In genomic region chr2:11203480-11203879, GRCh38 we compare ENCODE assay signal across 10 cellular contexts. TPM values are rescaled to one million over a fixed set of nuclear protein-coding genes. Genes with fewer than 3 reads are reported as not detected.
DNase-seq lines count a peak whose midpoint lies in the region; ATAC-seq, FAIRE-seq and TF ChIP-seq lines count a peak whose summit lies in the region.
"Had no signal": no experiment of that assay in that cellular context is flagged by ENCODE, and none has a peak within 500 bp of the region (broad histone marks: within the 10 kb centered on the region; RNA-seq: fewer than 3 reads in every experiment).

No MANE protein-coding gene starts in this region.

- H3K27ac ChIP-seq in GM12878 (ENCODE audit: control insufficient read depth, insufficient read depth) = no peak overlapping the region

- H3K9me3 ChIP-seq in GM12878 (replicated peaks; ENCODE audit: control insufficient read depth, insufficient read depth, low read length) (no peaks in the 10 kb centered on the region), skeletal muscle satellite cell (replicated peaks; ENCODE audit: low read length) (no peaks in the 10 kb centered on the region)

- in situ Hi-C loops in GM12878 (cut with MboI) = no loop called here

- H3K27me3 ChIP-seq in GM12878 (replicated peaks in 1 of 2; ENCODE audit: control insufficient read depth in 2 of 2, insufficient read depth in 2 of 2, low read length in 1 of 2) (no peaks in the 10 kb centered on the region), skeletal muscle satellite cell (ENCODE audit: control insufficient read depth, insufficient read depth, low read length) (no peaks in the 10 kb centered on the region)

- H3K9ac ChIP-seq in GM12878 (ENCODE audit: control insufficient read depth, insufficient read depth, low read length) = no peak overlapping the region
- peak overlapping the region; percentile 35 for H3K9ac ChIP-seq in skeletal muscle satellite cell (ENCODE audit: low read depth, low read length)

- POLR2A ChIA-PET in GM12878 (lab: Charles Lee) = interaction anchor here (0.7 kb wide), 1 partner anchor 93 kb away, joined by 3 read pairs; no protein-coding TSS in a partner anchor

- peak; percentile 85 for ATAC-seq in HG03442 (IDR thresholded peaks at IDR 0.05; ENCODE audit: unreplicated experiment)
- ATAC-seq in GM12878 = peak; percentile 49; the same call in 2 of the 3 replicates
- ATAC-seq in GM21423 (IDR thresholded peaks at IDR 0.05; ENCODE audit: unreplicated experiment) = no peak

- intact Hi-C loops in GM12878 (cut with micrococcal nuclease; ENCODE audit: unreplicated experiment) = no loop called here

- H4K20me1 ChIP-seq in GM12878 (ENCODE audit: control insufficient read depth, insufficient read depth) = no peaks in the 10 kb centered on the region

- TF ChIP-seq RAD21 in GM12878 (IDR thresholded peaks at IDR 0.05; ENCODE audit: insufficient read depth, low read depth, low read length) = no peak

- no peak overlapping the region for H2AFZ ChIP-seq in GM12878 (ENCODE audit: control insufficient read depth, low read depth, low read length)

- CTCF ChIA-PET in GM12878 (lab: Yijun Ruan, JAX) = interaction anchor here (0.9 to 2.2 kb wide), 2 partner anchors 12 to 373 kb away, joined by 3 to 4 read pairs; no protein-coding TSS in a partner anchor

- H3K4me1 ChIP-seq in GM12878 (ENCODE audit: control insufficient read depth, insufficient read depth, low read length) (no peaks in the 10 kb centered on the region), skeletal muscle satellite cell (ENCODE audit: control insufficient read depth, insufficient read depth, low read length) (peaks cover 15% of the 10 kb centered on the region)

- RAD21 ChIA-PET in GM12878 (lab: Charles Lee; ENCODE audit: unreplicated experiment) = interaction anchor here (0.9 kb wide), 1 partner anchor 24 kb away, joined by 3 read pairs; no protein-coding TSS in a partner anchor

- DNase-seq in NOMO-1 treated with DMSO at 0.1 percent for 48 hours (lab: John Stamatoyannopoulos, UW; ENCODE audit: unreplicated experiment) (peak; percentile 83), NOMO-1 treated with dmso at 0.1 percent for 144 hours (lab: John Stamatoyannopoulos, UW; ENCODE audit: unreplicated experiment) (no peak), GM12878 (ENCODE audit: low read depth, low spot score) (peak; percentile 2), NCI-H1436 (lab: John Stamatoyannopoulos, UW) (no peak), mucosa of gallbladder (ENCODE audit: low spot score) (no peak)
- DNase-seq: activated CD4-positive, alpha-beta T cell treated with anti-CD3 and anti-CD28 coated beads for 1 hour had no signal

- no peak for TF ChIP-seq EP300 in GM12878 (IDR thresholded peaks at IDR 0.05; ENCODE audit: borderline replicate concordance in 1 of 2, control insufficient read depth in 1 of 2, low read depth in 2 of 2, low read length in 2 of 2)

- no peak overlapping the region for H3K4me2 ChIP-seq in GM12878 (ENCODE audit: control insufficient read depth, insufficient read depth)
- peak overlapping the region; percentile 37 for H3K4me2 ChIP-seq in skeletal muscle satellite cell (ENCODE audit: low read length)

- no TSS peak for BruUV-seq in GM12878 (replicated peaks; lab: Mats Ljungman, UMichigan)

- no peak for FAIRE-seq in GM12878 (lab: Jason Lieb, UNC)
- FAIRE-seq: A204.1 had no signal

- no peaks in the 10 kb centered on the region for H3K79me2 ChIP-seq in GM12878 (ENCODE audit: control insufficient read depth, insufficient read depth, low read length)

- WGBS in GM12878 (ENCODE audit: insufficient coverage, insufficient replicate concordance, low lambda C conversion rate, missing lambda C conversion rate) = 0% methylated on average over 3 of the region's 3 CpGs

- no peak for TF ChIP-seq POLR2A in GM12878 (IDR thresholded peaks at IDR 0.05; ENCODE audit: low read depth, low read length)

- SMC1A ChIA-PET in GM12878 (lab: Charles Lee; ENCODE audit: uncharacterized antibody, unreplicated experiment) = interaction anchor here (1.0 to 1.3 kb wide), 4 partner anchors 12 to 184 kb away, joined by 3 to 4 read pairs (median 3); no protein-coding TSS in a partner anchor

- no peak overlapping the region for H3K4me3 ChIP-seq in GM12878
- no peak overlapping the region for H3K4me3 ChIP-seq in skeletal muscle satellite cell (ENCODE audit: low read length)

- peaks cover 0 to 13% of the 10 kb centered on the region in 2 experiments for H3K36me3 ChIP-seq in GM12878 (ENCODE audit: control insufficient read depth in 2 of 2, insufficient read depth in 2 of 2, low read length in 1 of 2)
- H3K36me3 ChIP-seq in skeletal muscle satellite cell (ENCODE audit: insufficient read depth, low read length) = peaks cover 43% of the 10 kb centered on the region

- TF ChIP-seq CTCF in GM12878 (IDR thresholded peaks at IDR 0.05 in 2 of 3, conservative IDR thresholded peaks at IDR 0.05 in 1 of 3; ENCODE audit: control insufficient read depth in 2 of 3, extremely low read depth in 1 of 3, insufficient read depth in 1 of 3, low read depth in 3 of 3, low read length in 3 of 3) = no peak

TF ChIP-seq in GM12878, 131 proteins besides CTCF, POLR2A, EP300 and RAD21:
- no peak for TF ChIP-seq GATAD2B (conservative IDR thresholded peaks at IDR 0.05; ENCODE audit: low read depth)
- 0 out of 2 replicates have a peak, but pooled peaks have one; percentile 24 for TF ChIP-seq RAD51 (IDR thresholded peaks at IDR 0.05)
- TF ChIP-seq, protein P1, sequence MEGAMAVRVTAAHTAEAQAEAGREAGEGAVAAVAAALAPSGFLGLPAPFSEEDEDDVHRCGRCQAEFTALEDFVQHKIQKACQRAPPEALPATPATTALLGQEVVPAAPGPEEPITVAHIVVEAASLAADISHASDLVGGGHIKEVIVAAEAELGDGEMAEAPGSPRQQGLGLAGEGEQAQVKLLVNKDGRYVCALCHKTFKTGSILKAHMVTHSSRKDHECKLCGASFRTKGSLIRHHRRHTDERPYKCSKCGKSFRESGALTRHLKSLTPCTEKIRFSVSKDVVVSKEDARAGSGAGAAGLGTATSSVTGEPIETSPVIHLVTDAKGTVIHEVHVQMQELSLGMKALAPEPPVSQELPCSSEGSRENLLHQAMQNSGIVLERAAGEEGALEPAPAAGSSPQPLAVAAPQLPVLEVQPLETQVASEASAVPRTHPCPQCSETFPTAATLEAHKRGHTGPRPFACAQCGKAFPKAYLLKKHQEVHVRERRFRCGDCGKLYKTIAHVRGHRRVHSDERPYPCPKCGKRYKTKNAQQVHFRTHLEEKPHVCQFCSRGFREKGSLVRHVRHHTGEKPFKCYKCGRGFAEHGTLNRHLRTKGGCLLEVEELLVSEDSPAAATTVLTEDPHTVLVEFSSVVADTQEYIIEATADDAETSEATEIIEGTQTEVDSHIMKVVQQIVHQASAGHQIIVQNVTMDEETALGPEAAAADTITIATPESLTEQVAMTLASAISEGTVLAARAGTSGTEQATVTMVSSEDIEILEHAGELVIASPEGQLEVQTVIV (IDR thresholded peaks at IDR 0.05; ENCODE audit: borderline replicate concordance, partially characterized antibody) = no peak
- TF ChIP-seq JUNB (IDR thresholded peaks at IDR 0.05) = peak; percentile 80
- no peak for TF ChIP-seq POLR2AphosphoS2 (IDR thresholded peaks at IDR 0.05; ENCODE audit: low read depth, low read length)
- TF ChIP-seq, protein P2, sequence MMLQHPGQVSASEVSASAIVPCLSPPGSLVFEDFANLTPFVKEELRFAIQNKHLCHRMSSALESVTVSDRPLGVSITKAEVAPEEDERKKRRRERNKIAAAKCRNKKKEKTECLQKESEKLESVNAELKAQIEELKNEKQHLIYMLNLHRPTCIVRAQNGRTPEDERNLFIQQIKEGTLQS (IDR thresholded peaks at IDR 0.05; ENCODE audit: borderline replicate concordance, extremely low read depth, low read depth, low read length) = no peak
- 0 out of 2 replicates have a peak, but pooled peaks have one; percentile 27 for TF ChIP-seq NFIC (IDR thresholded peaks at IDR 0.05; ENCODE audit: low read depth, low read length)
- no peak for TF ChIP-seq SMARCA5 (IDR thresholded peaks at IDR 0.05)
- 0 out of 2 replicates have a peak, but pooled peaks have one; percentile 20 for TF ChIP-seq TCF7 (IDR thresholded peaks at IDR 0.05; ENCODE audit: borderline replicate concordance)
- TF ChIP-seq RUNX3 (IDR thresholded peaks at IDR 0.05; ENCODE audit: low read length) = peak; percentile 82

RNA-seq across cellular contexts. Expression of gene SLC66A3, which starts 48.2 kb away (rescaled TPM):
- 6.0 and 7.4 TPM in 2 replicates for total RNA-seq in GM12878 (2013; cell fraction: nucleolus; rRNA removed)
- total RNA-seq in GM12878 (2014; rRNA removed) (7.7 and 9.5 TPM in 2 replicates), GM12878 (2014; rRNA removed; fragmentation: Illumina TruSeq; extraction: Trizol) (6.0 and 6.2 TPM in 2 replicates), GM12878 (2021) (6.5 and 7.8 TPM in 2 replicates), mucosa of gallbladder (26.6 TPM)
- 4.7 TPM for polyA plus RNA-seq in GM12878 (2011; ENCODE audit: low read depth)
- polyA plus RNA-seq in GM12878 (2011; rRNA removed) (4.3 and 4.8 TPM in 2 replicates), GM12878 (2014; fragmentation: Illumina TruSeq; extraction: Trizol) (4.9 and 15.1 TPM in 2 replicates), GM12878 (2014; fragmentation: Nextera tagmentation; extraction: Ambion mirVana) (1 to 10 TPM; 1.4 to 3.5 TPM), GM12878 (2014; rRNA removed) (9.8 and 14.2 TPM in 2 replicates), GM12878 (2016; fragmentation: Nextera tagmentation; extraction: Ambion mirVana) (10 to 100 TPM; 12.5 to 12.7 TPM)
- polyA plus RNA-seq in GM12878 (2011; cell fraction: cytosol; rRNA removed) = 3.3 and 4.6 TPM in 2 replicates
- polyA plus RNA-seq in GM12878 (2011; cell fraction: nucleus; rRNA removed) = 2.2 TPM in 2 replicates
- 6.4 and 8.3 TPM in 2 replicates for polyA plus RNA-seq in GM12878 (2012)
- 4.3 and 5.9 TPM in 2 replicates for polyA minus RNA-seq in GM12878 (2011; rRNA and poly(A)+ RNA removed)
- 3.1 TPM in 1 of 2 replicates, not detected in the other for polyA minus RNA-seq in GM12878 (2011; cell fraction: cytosol; rRNA and poly(A)+ RNA removed)
- 1.2 and 1.3 TPM in 2 replicates for polyA minus RNA-seq in GM12878 (2011; cell fraction: nucleus; rRNA and poly(A)+ RNA removed)
- 29.4 and 38.9 TPM in 2 replicates for total RNA-seq in skeletal muscle satellite cell (2012; rRNA removed)

Comparison
In these comparisons a context has a peak if more than half of its experiments do, and no peak if none do; other contexts are left out.
1. DNase-seq: peak in NOMO-1 treated with DMSO at 0.1 percent for 48 hours (single experiment) and GM12878 (single experiment); none in NOMO-1 treated with dmso at 0.1 percent for 144 hours (single experiment), NCI-H1436 (single experiment) and mucosa of gallbladder (single experiment).